Comparison of ENCODE assay signal across 15 cellular contexts in genomic region chr3:99934984-99935797, GRCh38.
DNase-seq lines count a peak whose midpoint lies in the region; ATAC-seq and TF ChIP-seq lines count a peak whose summit lies in the region.
"Had no signal": no experiment of that assay in that cellular context is flagged by ENCODE, and none has a peak within 500 bp of the region (broad histone marks: within the 10 kb centered on the region; RNA-seq: fewer than 3 reads in every experiment).

No MANE protein-coding gene starts in this region.

- in situ Hi-C loops in Panc1 (cut with HindIII; ENCODE audit: low pct_unique_long_range_greater_than_20kb, low sequenced_read_pairs) = no loop called here
- in situ Hi-C loops in ACHN (cut with HindIII; ENCODE audit: low pct_ligation_motif_present, low pct_unique_long_range_greater_than_20kb, low sequenced_read_pairs) = no loop called here
- in situ Hi-C loops in G401 (cut with HindIII; ENCODE audit: low sequenced_read_pairs) = no loop called here

- DNase-seq in Panc1 (ENCODE audit: low read depth, low spot score) = no peak
- peak; percentile 49 for DNase-seq in fibroblast of peridontal ligament (ENCODE audit: extremely low read depth)
- peak; percentile 64 for DNase-seq in mesenchymal stem cell
- DNase-seq in suprapubic skin (ENCODE audit: low spot score in 2 of 2) = no peak
- DNase-seq in NCI-H1436 (lab: John Stamatoyannopoulos, UW) = no peak
- no peak for DNase-seq in foreskin melanocyte
- DNase-seq in ACHN = no peak
- no peak for DNase-seq in G401 (ENCODE audit: low spot score)
- DNase-seq: activated naive CD8-positive, alpha-beta T cell treated with anti-CD3 and anti-CD28 coated beads, Interleukin-2, amount 50 U/mL, for 24 hours; Calu3; effector memory CD8-positive, alpha-beta T cell; NCI-H2171; stimulated activated CD4-positive, alpha-beta T cell treated with anti-CD3 and anti-CD28 coated beads, Interleukin-1b, Interleukin-23, amount 100 ng/mL, for 48 hours; stimulated activated naive CD4-positive, alpha-beta T cell had no signal

- no peak overlapping the region for H3K4me2 ChIP-seq in mesenchymal stem cell (ENCODE audit: low read length, poor library complexity, severe bottlenecking)

- no peak for TF ChIP-seq EP300 in suprapubic skin (IDR thresholded peaks at IDR 0.05)

- H3K4me1 ChIP-seq in Panc1 (ENCODE audit: control insufficient read depth, insufficient read depth, low read length) (no peaks in the 10 kb centered on the region; the same call in 1 of the 2 replicates), mesenchymal stem cell (ENCODE audit: control insufficient read depth, insufficient read depth, low read depth, low read length) (peaks cover 3% of the 10 kb centered on the region), suprapubic skin (peaks cover 48% of the 10 kb centered on the region)

- H4K91ac ChIP-seq in mesenchymal stem cell (ENCODE audit: low read length) = no peak overlapping the region

- H3K9me3 ChIP-seq in Panc1 (ENCODE audit: control insufficient read depth, insufficient read depth, low read depth, low read length) (no peaks in the 10 kb centered on the region), mesenchymal stem cell (ENCODE audit: control insufficient read depth, low read length) (no peaks in the 10 kb centered on the region), suprapubic skin (no peaks in the 10 kb centered on the region)

- no peak overlapping the region for H2BK15ac ChIP-seq in mesenchymal stem cell (ENCODE audit: low read depth, poor library complexity, severe bottlenecking)

- no peak overlapping the region for H2BK120ac ChIP-seq in mesenchymal stem cell (ENCODE audit: low read depth, low read length)

- CTCF ChIA-PET in Panc1 (lab: Charles Lee) = no interaction called here

- POLR2A ChIA-PET in Panc1 (lab: Charles Lee) = no interaction called here

- no peak overlapping the region for H4K8ac ChIP-seq in mesenchymal stem cell (ENCODE audit: low read length)

- H3K27ac ChIP-seq in Panc1 (ENCODE audit: low read length) (peak overlapping the region; percentile 15; the same call in 1 of the 2 replicates), mesenchymal stem cell (ENCODE audit: low read length, poor library complexity, severe bottlenecking) (no peak overlapping the region), suprapubic skin (peak overlapping the region; percentile 29)
- H3K27ac ChIP-seq: RWPE1 had no signal

- H2BK5ac ChIP-seq in mesenchymal stem cell (ENCODE audit: low read depth, low read length, poor library complexity, severe bottlenecking) = no peak overlapping the region

- peak overlapping the region; percentile 53 for H3K9ac ChIP-seq in mesenchymal stem cell (ENCODE audit: low read length)

- H3K23ac ChIP-seq in mesenchymal stem cell (ENCODE audit: low read length in 2 of 2) = no peak overlapping the region

- 68% methylated on average over 4 of the region's 4 CpGs for WGBS in mesenchymal stem cell
- WGBS in suprapubic skin = 16% methylated on average over 4 of the region's 4 CpGs

- peaks cover 2% of the 10 kb centered on the region for H3K79me1 ChIP-seq in mesenchymal stem cell (replicated peaks; ENCODE audit: low read length, poor library complexity, severe bottlenecking)

- H2BK12ac ChIP-seq in mesenchymal stem cell (ENCODE audit: low read length in 2 of 2) = no peak overlapping the region

- no peak overlapping the region for H3K14ac ChIP-seq in mesenchymal stem cell (ENCODE audit: low read length in 2 of 2)

- H3K4me3 ChIP-seq in Panc1 (ENCODE audit: low read depth in 2 of 2, low read length in 2 of 2) = no peak overlapping the region
- H3K4me3 ChIP-seq in mesenchymal stem cell (ENCODE audit: insufficient read depth in 1 of 2, low read depth in 1 of 2, low read length in 2 of 2) = no peak overlapping the region
- no peak overlapping the region for H3K4me3 ChIP-seq in suprapubic skin

- H3K27me3 ChIP-seq in Panc1 (ENCODE audit: control insufficient read depth, insufficient read depth, low read length) = no peaks in the 10 kb centered on the region
- no peaks in the 10 kb centered on the region for H3K27me3 ChIP-seq in mesenchymal stem cell (ENCODE audit: control insufficient read depth in 1 of 2, insufficient read depth in 1 of 2, low read length in 2 of 2)
- no peaks in the 10 kb centered on the region for H3K27me3 ChIP-seq in suprapubic skin

- no peak overlapping the region for H3K4ac ChIP-seq in mesenchymal stem cell (ENCODE audit: low read depth in 1 of 2, low read length in 2 of 2)

- no peak for ATAC-seq in Panc1
- ATAC-seq: activated naive CD8-positive, alpha-beta T cell treated with anti-CD3 and anti-CD28 coated beads, Interleukin-2, amount 50 U/mL, for 24 hours; effector memory CD8-positive, alpha-beta T cell had no signal

- intact Hi-C loops in Panc1 (cut with micrococcal nuclease; ENCODE audit: unreplicated experiment) = no loop called here

- no peak overlapping the region for H2AFZ ChIP-seq in mesenchymal stem cell (ENCODE audit: low read depth, low read length)

- TF ChIP-seq CTCF in Panc1 (IDR thresholded peaks at IDR 0.05) (no peak), suprapubic skin (IDR thresholded peaks at IDR 0.05) (no peak)

- no peak overlapping the region for H2AK5ac ChIP-seq in mesenchymal stem cell (ENCODE audit: low read length, severe bottlenecking)

- TF ChIP-seq POLR2A in suprapubic skin (IDR thresholded peaks at IDR 0.05) = no peak

- no peaks in the 10 kb centered on the region for H3K36me3 ChIP-seq in Panc1 (ENCODE audit: control insufficient read depth, insufficient read depth, low read length)
- H3K36me3 ChIP-seq in mesenchymal stem cell (ENCODE audit: control insufficient read depth in 1 of 2, insufficient read depth in 2 of 2, low read depth in 1 of 2, low read length in 2 of 2) = no peaks in the 10 kb centered on the region
- H3K36me3 ChIP-seq in suprapubic skin = no peaks in the 10 kb centered on the region

- no peak overlapping the region for H3K18ac ChIP-seq in mesenchymal stem cell (ENCODE audit: low read depth in 1 of 2, low read length in 2 of 2)

- BruUV-seq in Panc1 (replicated peaks; lab: Mats Ljungman, UMichigan) = no TSS peak

Comparison
In these comparisons a context has a peak if more than half of its experiments do, and no peak if none do; other contexts are left out.
1. DNase-seq: peak in fibroblast of peridontal ligament (single experiment) and mesenchymal stem cell (single experiment); none in Panc1 (single experiment), suprapubic skin (0 of 2), NCI-H1436 (single experiment), foreskin melanocyte (single experiment), ACHN (single experiment) and G401 (single experiment).